ENCODE assay signal across 19 cellular contexts in genomic region chr1:1118011-1118892, GRCh38. TPM values are rescaled to one million over a fixed set of nuclear protein-coding genes. Genes with fewer than 3 reads are reported as not detected.
DNase-seq lines count a peak whose midpoint lies in the region; ATAC-seq and TF ChIP-seq lines count a peak whose summit lies in the region.
"Had no signal": no experiment of that assay in that cellular context is flagged by ENCODE, and none has a peak within 500 bp of the region (broad histone marks: within the 10 kb centered on the region; RNA-seq: fewer than 3 reads in every experiment).

No MANE protein-coding gene starts in this region.

- H3K4me3 Mint-ChIP-seq in central memory CD8-positive, alpha-beta T cell, result peak overlapping the region; percentile 86
- H3K4me3 Mint-ChIP-seq in natural killer cell (peak overlapping the region; percentile 55), type B pancreatic cell (peak overlapping the region; percentile 49)

- H3K4me1 Mint-ChIP-seq in central memory CD8-positive, alpha-beta T cell, result peaks cover 6% of the 10 kb centered on the region
- H3K4me1 Mint-ChIP-seq in natural killer cell (peaks cover under 1 to 18% of the 10 kb centered on the region in 2 donors), type B pancreatic cell (ENCODE audit: unreplicated experiment) (peaks cover 9% of the 10 kb centered on the region)
- H3K4me1 Mint-ChIP-seq: memory B cell had no signal

- 80 to 85% (median 81%) methylated on average over 33 of the region's 33 CpGs for WGBS in psoas muscle, 3 donors

- no peaks in the 10 kb centered on the region for H3K9me3 Mint-ChIP-seq in central memory CD8-positive, alpha-beta T cell
- H3K9me3 Mint-ChIP-seq in natural killer cell (peaks cover 0 to 3% of the 10 kb centered on the region in 2 donors), type B pancreatic cell (peaks cover 3% of the 10 kb centered on the region)

- no peaks in the 10 kb centered on the region for H3K36me3 ChIP-seq in psoas muscle (ENCODE audit: insufficient read depth in 1 of 2, low read depth in 1 of 2)
- H3K36me3 ChIP-seq: Peyer's patch had no signal

- peaks cover 4% of the 10 kb centered on the region for H3K4me1 ChIP-seq in psoas muscle

- H3K4me3 ChIP-seq in psoas muscle, result no peak overlapping the region
- H3K4me3 ChIP-seq: heart left ventricle, Peyer's patch had no signal

- TF ChIP-seq CTCF in natural killer cell (IDR thresholded peaks at IDR 0.05), result no peak
- TF ChIP-seq CTCF in type B pancreatic cell (conservative IDR thresholded peaks at IDR 0.05), result no peak
- TF ChIP-seq CTCF in psoas muscle (IDR thresholded peaks at IDR 0.05), result no peak

- no peak overlapping the region for H3K27ac ChIP-seq in psoas muscle
- H3K27ac ChIP-seq: heart left ventricle, Peyer's patch had no signal

- H3K9me3 ChIP-seq in psoas muscle, result peaks cover 6% of the 10 kb centered on the region

- no peak for ATAC-seq in Right ventricle myocardium superior (ENCODE audit: poor library complexity)
- ATAC-seq in central memory CD8-positive, alpha-beta T cell (replicated peaks; ENCODE audit: extremely low read depth, poor library complexity, severe bottlenecking), result no peak
- no peak for ATAC-seq in natural killer cell
- no peak for ATAC-seq in GM18867 (IDR thresholded peaks at IDR 0.05; ENCODE audit: unreplicated experiment)
- ATAC-seq in psoas muscle, result no peak
- ATAC-seq: CD8-positive, alpha-beta T cell; heart left ventricle had no signal

- intact Hi-C loops in Right ventricle myocardium superior (cut with DNase I) (no loop called here), cardiac septum (cut with DNase I) (loop anchor here (5.0 kb wide), 1 partner anchor 96 kb away; the partner anchor contains the start of gene AGRN), natural killer cell (cut with micrococcal nuclease) (loop anchor here (5.0 kb wide), 1 partner anchor 154 kb away; the partner anchor contains the start of gene UBE2J2), psoas muscle (cut with DNase I) (loop anchor here in 1 of 2 donors (5.0 kb wide), 1 partner anchor 154 kb away; the partner anchor contains the start of gene UBE2J2)

- H3K27me3 Mint-ChIP-seq in central memory CD8-positive, alpha-beta T cell, result peaks cover 10% of the 10 kb centered on the region
- H3K27me3 Mint-ChIP-seq in natural killer cell (ENCODE audit: low read depth in 2 of 2) (peaks cover 0 to 3% of the 10 kb centered on the region in 2 donors), type B pancreatic cell (peaks cover 18% of the 10 kb centered on the region)

- DNase-seq in Right ventricle myocardium superior (peak; percentile 40), cardiac septum (ENCODE audit: low spot score) (no peak), natural killer cell (no peak), type B pancreatic cell (ENCODE audit: extremely low spot score, unreplicated experiment) (no peak), psoas muscle (no peak)
- DNase-seq in central memory CD8-positive, alpha-beta T cell (ENCODE audit: low spot score in 2 of 2), result no peak
- DNase-seq in activated CD8-positive, alpha-beta memory T cell treated with anti-CD3 and anti-CD28 coated beads, Interleukin-2, amount 50 U/mL, for 4 hours, result no peak
- DNase-seq: activated CD4-positive, alpha-beta T cell treated with anti-CD3 and anti-CD28 coated beads, Interleukin-2, amount 50 U/mL, for 1 hour; CD8-positive, alpha-beta T cell; DMS79; NCI-H187; NCI-H446; stimulated activated naive CD4-positive, alpha-beta T cell treated with Interleukin-2 at 50 U/mL for 16 hours had no signal

- peaks cover 0 to 27% (median 5%) of the 10 kb centered on the region in 3 donors for H3K27me3 ChIP-seq in psoas muscle (ENCODE audit: insufficient read depth in 3 of 3, low read length in 2 of 3)
- H3K27me3 ChIP-seq: Peyer's patch had no signal

- peaks cover 6% of the 10 kb centered on the region for H3K36me3 Mint-ChIP-seq in central memory CD8-positive, alpha-beta T cell (ENCODE audit: insufficient read depth)
- H3K36me3 Mint-ChIP-seq in natural killer cell (no peaks in the 10 kb centered on the region), type B pancreatic cell (peaks cover 4% of the 10 kb centered on the region)

- no peak overlapping the region for H3K27ac Mint-ChIP-seq in central memory CD8-positive, alpha-beta T cell (ENCODE audit: low read depth)
- H3K27ac Mint-ChIP-seq in natural killer cell (no peak overlapping the region), type B pancreatic cell (no peak overlapping the region)
- H3K27ac Mint-ChIP-seq: CD8-positive, alpha-beta T cell; memory B cell had no signal

RNA-seq across cellular contexts. Expression of gene C1orf159, which starts 2.4 kb away (rescaled TPM):
- total RNA-seq in Right ventricle myocardium superior (2.4 TPM), cardiac septum (5.4 TPM), natural killer cell (10 to 100 TPM; 19.6 to 25.1 (median 21.5) TPM), type B pancreatic cell (ENCODE audit: low replicate concordance) (20.0 and 21.2 TPM in 2 replicates), psoas muscle (1 to 10 TPM; 1.5 to 3.5 (median 2.6) TPM)
- polyA plus RNA-seq in psoas muscle, result 1 to 10 TPM; 4.1 to 6.7 (median 4.3) TPM

RNA-seq across cellular contexts. Expression of gene RNF223, which starts 44.1 kb away (rescaled TPM):
- total RNA-seq in Right ventricle myocardium superior (not detected), cardiac septum (not detected), natural killer cell (not detected), type B pancreatic cell (ENCODE audit: low replicate concordance) (1.2 and 2.5 TPM in 2 replicates), psoas muscle (not detected)
- not detected for polyA plus RNA-seq in psoas muscle
- total RNA-seq: CD8-positive, alpha-beta T cell; heart left ventricle had no signal
- polyA plus RNA-seq: heart left ventricle, neural cell had no signal

RNA-seq across cellular contexts. Expression of gene TTLL10, which starts 55.4 kb away (rescaled TPM):
- 0.22 TPM for total RNA-seq in Right ventricle myocardium superior
- total RNA-seq in cardiac septum, result 0.22 TPM
- total RNA-seq in natural killer cell, result 1 to 10 TPM in 2 of 3 donors, under 1 TPM in 1; 0.23 to 1.7 (median 1.7) TPM
- total RNA-seq in type B pancreatic cell (ENCODE audit: low replicate concordance), result 0.88 and 1.4 TPM in 2 replicates
- under 1 TPM in 1 of 4 donors, not detected in 3; 0.27 TPM for total RNA-seq in psoas muscle
- polyA plus RNA-seq in psoas muscle, result under 1 TPM; 0.03 to 0.10 (median 0.10) TPM
- total RNA-seq: CD8-positive, alpha-beta T cell; urinary bladder had no signal
- polyA plus RNA-seq: neural cell had no signal
